ENCODE assay signal across 9 cellular contexts in the genomic region with DNA sequence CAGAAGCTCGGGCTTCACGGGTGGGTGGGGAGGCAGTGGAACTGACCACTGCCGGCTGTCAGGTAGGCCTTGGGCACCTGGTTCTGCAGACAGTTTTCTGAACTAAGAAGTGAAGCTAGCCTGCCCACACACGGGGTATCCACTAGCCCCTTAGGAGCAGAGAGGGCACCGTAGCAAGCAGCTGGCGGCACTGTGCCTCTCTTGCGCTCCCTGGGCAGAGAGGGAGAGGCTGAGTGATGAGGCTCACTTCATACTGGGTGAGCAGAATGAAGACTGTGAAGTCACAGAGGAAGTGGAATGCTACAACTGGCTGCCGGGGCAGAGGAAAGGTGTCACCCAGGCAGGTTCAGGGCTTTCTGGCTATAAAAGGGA. TPM values are rescaled to one million over a fixed set of nuclear protein-coding genes. Genes with fewer than 3 reads are reported as not detected.
A peak's percentile ranks its signal among the peaks of the same experiment; 100 is the strongest.
DNase-seq lines count a peak whose midpoint lies in the region; ATAC-seq and TF ChIP-seq lines count a peak whose summit lies in the region.
"Had no signal": no experiment of that assay in that cellular context is flagged by ENCODE, and none has a peak within 500 bp of the region (broad histone marks: within the 10 kb centered on the region; RNA-seq: fewer than 3 reads in every experiment).

No MANE protein-coding gene starts in this region.

- no peak for ATAC-seq in GM19452 (IDR thresholded peaks at IDR 0.05; ENCODE audit: unreplicated experiment)

- TF ChIP-seq CTCF in fibroblast of lung (conservative IDR thresholded peaks at IDR 0.05 in 1 of 2, IDR thresholded peaks at IDR 0.05 in 1 of 2; ENCODE audit: low read depth in 1 of 2, low read length in 2 of 2) = no peak

- H3K27me3 ChIP-seq in fibroblast of lung (ENCODE audit: control insufficient read depth, insufficient read depth, low read length) = no peaks in the 10 kb centered on the region

- H3K9ac ChIP-seq in fibroblast of lung (ENCODE audit: insufficient read depth, low read length) = no peak overlapping the region

- peak; percentile 41 for DNase-seq in DMS 273 (lab: John Stamatoyannopoulos, UW; ENCODE audit: unreplicated experiment)
- no peak for DNase-seq in DMS 273 treated with DMSO at 0.1 percent for 48 hours (lab: John Stamatoyannopoulos, UW)
- peak; percentile 42 for DNase-seq in activated CD4-positive, alpha-beta T cell treated with anti-CD3 and anti-CD28 coated beads, Interleukin-2, amount 50 U/mL, for 1 hour
- no peak for DNase-seq in fibroblast of lung (ENCODE audit: low read depth in 2 of 2)
- peak; percentile 29 for DNase-seq in stimulated activated CD4-positive, alpha-beta T cell treated with anti-CD3 and anti-CD28 coated beads, Interleukin-12 subunit alpha, Interleukin-12 subunit beta, amount 100 ng/mL, for 4 hours
- DNase-seq in DMS79 (lab: John Stamatoyannopoulos, UW) = no peak
- DNase-seq in LoVo (ENCODE audit: low spot score) = no peak

- H3K4me1 ChIP-seq in fibroblast of lung (ENCODE audit: control insufficient read depth, extremely low read depth, insufficient read depth, low read length) = peaks cover 5% of the 10 kb centered on the region

- peak overlapping the region; percentile 49 to 67 (median 58) for H3K4me3 ChIP-seq in fibroblast of lung (replicated peaks in 1 of 4; ENCODE audit: control extremely low read depth in 1 of 4, insufficient read depth in 1 of 4, low read depth in 3 of 4, low read length in 4 of 4)

- no peak overlapping the region for H3K27ac ChIP-seq in fibroblast of lung (ENCODE audit: insufficient read depth, low read length)
- H3K27ac ChIP-seq: 22Rv1 had no signal

- H4K20me1 ChIP-seq in fibroblast of lung (ENCODE audit: control insufficient read depth, extremely low read depth, insufficient read depth, low read length) = no peaks in the 10 kb centered on the region

- H3K79me2 ChIP-seq in fibroblast of lung (ENCODE audit: control insufficient read depth, insufficient read depth, low read length) = no peaks in the 10 kb centered on the region

- H2AFZ ChIP-seq in fibroblast of lung (ENCODE audit: low read length) = peak overlapping the region; percentile 27

- peak overlapping the region; percentile 80 for H3K4me2 ChIP-seq in fibroblast of lung (ENCODE audit: extremely low read depth, insufficient read depth, low read length)

- H3K9me3 ChIP-seq in fibroblast of lung (ENCODE audit: control insufficient read depth, insufficient read depth, low read depth, low read length) = no peaks in the 10 kb centered on the region

- H3K36me3 ChIP-seq in fibroblast of lung (ENCODE audit: control insufficient read depth, insufficient read depth, low read length) = no peaks in the 10 kb centered on the region

RNA-seq across cellular contexts. Expression of a gene that starts 0.8 kb away (rescaled TPM):
- 4.1 and 4.6 TPM in 2 replicates for total RNA-seq in fibroblast of lung
- polyA plus RNA-seq in fibroblast of lung = 2.0 and 2.6 TPM in 2 replicates
- 1.2 and 1.4 TPM in 2 replicates for polyA plus RNA-seq in fibroblast of lung (2012)
- polyA minus RNA-seq in fibroblast of lung (ENCODE audit: low replicate concordance) = 7.2 and 7.4 TPM in 2 replicates

RNA-seq across cellular contexts. Expression of a gene that starts 9.7 kb away (rescaled TPM):
- total RNA-seq in fibroblast of lung = 0.51 and 4.3 TPM in 2 replicates
- polyA plus RNA-seq in fibroblast of lung = 8.4 and 34.6 TPM in 2 replicates
- polyA plus RNA-seq in fibroblast of lung (2012) = 5.2 and 18.8 TPM in 2 replicates
- polyA minus RNA-seq in fibroblast of lung (ENCODE audit: low replicate concordance) = 9.2 and 54.9 TPM in 2 replicates

RNA-seq across cellular contexts. Expression of a gene that starts 20.5 kb away (rescaled TPM):
- 39.8 and 49.4 TPM in 2 replicates for total RNA-seq in fibroblast of lung
- polyA plus RNA-seq in fibroblast of lung = 65.0 and 102 TPM in 2 replicates
- 65.1 and 91.1 TPM in 2 replicates for polyA plus RNA-seq in fibroblast of lung (2012)
- polyA minus RNA-seq in fibroblast of lung (ENCODE audit: low replicate concordance) = 338 and 339 TPM in 2 replicates

RNA-seq across cellular contexts. Expression of a gene that starts 59.8 kb away (rescaled TPM):
- 85.3 and 101 TPM in 2 replicates for total RNA-seq in fibroblast of lung
- 57.4 and 67.8 TPM in 2 replicates for polyA plus RNA-seq in fibroblast of lung
- 36.4 and 48.2 TPM in 2 replicates for polyA plus RNA-seq in fibroblast of lung (2012)
- 124 and 152 TPM in 2 replicates for polyA minus RNA-seq in fibroblast of lung (ENCODE audit: low replicate concordance)

Comparison
In these comparisons a context has a peak if more than half of its experiments do, and no peak if none do; other contexts are left out.
1. DNase-seq: peak in DMS 273 (single experiment), activated CD4-positive, alpha-beta T cell treated with anti-CD3 and anti-CD28 coated beads, Interleukin-2, amount 50 U/mL, for 1 hour (single experiment) and stimulated activated CD4-positive, alpha-beta T cell treated with anti-CD3 and anti-CD28 coated beads, Interleukin-12 subunit alpha, Interleukin-12 subunit beta, amount 100 ng/mL, for 4 hours (single experiment); none in DMS 273 treated with DMSO at 0.1 percent for 48 hours (single experiment), fibroblast of lung (0 of 2), DMS79 (single experiment) and LoVo (single experiment).